15 cellular contexts compared by ENCODE assay signal in the genomic region with DNA sequence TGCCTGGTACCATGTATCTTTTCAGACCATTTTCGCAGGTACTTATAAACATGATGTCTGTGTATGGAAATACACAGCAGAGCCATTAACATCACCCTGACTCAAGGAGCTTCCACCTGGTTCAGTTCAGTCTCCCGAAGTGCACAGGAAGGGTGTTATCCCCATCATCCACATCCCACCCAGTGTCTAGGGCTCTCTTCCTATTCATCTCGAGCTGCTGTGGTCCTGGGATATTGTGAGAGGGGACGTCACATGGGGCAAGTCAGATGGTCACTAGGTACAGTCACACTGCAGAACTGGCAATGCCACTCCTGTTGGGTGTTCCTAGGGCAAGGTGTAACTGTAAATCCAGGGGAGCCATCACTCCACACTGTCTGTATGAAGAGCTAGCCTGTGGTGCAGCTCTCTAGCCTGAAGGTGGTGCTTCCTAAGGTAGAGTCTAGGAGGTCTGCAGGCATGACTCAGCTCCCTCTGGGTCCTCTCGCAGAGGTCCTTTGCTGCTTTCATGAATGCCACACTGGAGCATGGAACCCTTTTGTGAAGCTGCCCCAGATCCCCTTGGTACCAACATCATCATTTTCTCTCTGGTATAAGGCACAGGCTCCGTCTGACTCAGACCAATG. TPM values are rescaled to one million over a fixed set of nuclear protein-coding genes. Genes with fewer than 3 reads are reported as not detected.
DNase-seq lines count a peak whose midpoint lies in the region; ATAC-seq and TF ChIP-seq lines count a peak whose summit lies in the region.
"Had no signal": no experiment of that assay in that cellular context is flagged by ENCODE, and none has a peak within 500 bp of the region (broad histone marks: within the 10 kb centered on the region; RNA-seq: fewer than 3 reads in every experiment).

No MANE protein-coding gene starts in this region.

- H4K20me1 ChIP-seq in neural progenitor cell (ENCODE audit: low read depth): no peaks in the 10 kb centered on the region

- no peak for ATAC-seq in GM19328 (IDR thresholded peaks at IDR 0.05; ENCODE audit: unreplicated experiment)
- ATAC-seq: gastroesophageal sphincter, upper lobe of right lung had no signal

- no peak for TF ChIP-seq CTCF in neural progenitor cell (IDR thresholded peaks at IDR 0.05)

- H3K4me3 Mint-ChIP-seq in neural progenitor cell: no peak overlapping the region

- H2AFZ ChIP-seq in neural progenitor cell (replicated peaks): no peak overlapping the region

- peak; percentile 45 for DNase-seq in NCI-H82 (lab: John Stamatoyannopoulos, UW)
- DNase-seq in NCI-H82 treated with DMSO at 0.1 percent for 48 hours (lab: John Stamatoyannopoulos, UW; ENCODE audit: unreplicated experiment): no peak
- DNase-seq in HT1080 (ENCODE audit: low read depth): peak; percentile 30
- DNase-seq in SHP77 treated with DMSO at 0.1 percent for 48 hours (lab: John Stamatoyannopoulos, UW): peak; percentile 29
- no peak for DNase-seq in neural progenitor cell (ENCODE audit: low spot score)
- DNase-seq in activated CD4-positive, CD25-positive, alpha-beta regulatory T cell treated with anti-CD3 and anti-CD28 coated beads, Interleukin-2, amount 50 U/mL, for 72 hours: no peak
- DNase-seq in pons (ENCODE audit: low spot score): no peak
- DNase-seq: activated gamma-delta T cell treated with Interleukin-2 at 50 U/mL for 16 hours; effector memory CD4-positive, alpha-beta T cell; kidney glomerular epithelial cell; upper lobe of right lung had no signal

- H3K4me3 ChIP-seq in neural progenitor cell: no peak overlapping the region
- H3K4me3 ChIP-seq: gastroesophageal sphincter, upper lobe of right lung had no signal

- H3K9me3 ChIP-seq in neural progenitor cell (ENCODE audit: low read depth): no peaks in the 10 kb centered on the region
- H3K9me3 ChIP-seq: upper lobe of right lung had no signal

- H3K4me1 ChIP-seq in neural progenitor cell: peaks cover 9% of the 10 kb centered on the region
- H3K4me1 ChIP-seq: gastroesophageal sphincter, upper lobe of right lung had no signal

- H3K4me1 Mint-ChIP-seq in neural progenitor cell: peaks cover 17% of the 10 kb centered on the region

- no peaks in the 10 kb centered on the region for H3K36me3 ChIP-seq in neural progenitor cell
- H3K36me3 ChIP-seq: gastroesophageal sphincter, upper lobe of right lung had no signal

- H3K9ac ChIP-seq in neural progenitor cell: no peak overlapping the region

- H3K9me3 Mint-ChIP-seq in neural progenitor cell: peaks cover 5% of the 10 kb centered on the region

- H3K27ac ChIP-seq in neural progenitor cell: no peak overlapping the region
- H3K27ac ChIP-seq: gastroesophageal sphincter, upper lobe of right lung had no signal

- no peak overlapping the region for H3K4me2 ChIP-seq in neural progenitor cell

- no peaks in the 10 kb centered on the region for H3K79me2 ChIP-seq in neural progenitor cell (ENCODE audit: low read depth)

- H3K27me3 ChIP-seq in neural progenitor cell: peaks cover 5% of the 10 kb centered on the region

- H3F3A ChIP-seq in neural progenitor cell (ENCODE audit: low read depth): peaks cover 18% of the 10 kb centered on the region

- H3K27me3 Mint-ChIP-seq in neural progenitor cell (ENCODE audit: insufficient read depth, low read depth): peaks cover 2% of the 10 kb centered on the region

- H3K27ac Mint-ChIP-seq in neural progenitor cell: peak overlapping the region; percentile 31

- no peaks in the 10 kb centered on the region for H3K36me3 Mint-ChIP-seq in neural progenitor cell

RNA-seq across cellular contexts. Expression of gene ISLR2, which starts 13.9 kb away (rescaled TPM):
- total RNA-seq in HT1080 (2014; rRNA removed; shearing (Covaris generic)): not detected in 2 replicates
- polyA plus RNA-seq in HT1080 (2015; cell fraction: cytosol; rRNA removed): 0.11 and 0.24 TPM in 2 replicates
- polyA plus RNA-seq in HT1080 (2015; cell fraction: nucleus; rRNA removed): 0.29 and 0.43 TPM in 2 replicates
- total RNA-seq in neural progenitor cell (ENCODE audit: low replicate concordance): not detected in 2 replicates
- total RNA-seq: OCI-LY7, pulmonary artery endothelial cell had no signal

RNA-seq across cellular contexts. Expression of gene ISLR, which starts 29.2 kb away (rescaled TPM):
- 0.05 TPM in 1 of 2 replicates, not detected in the other for total RNA-seq in HT1080 (2014; rRNA removed; shearing (Covaris generic))
- polyA plus RNA-seq in HT1080 (2015; cell fraction: cytosol; rRNA removed): 0.16 TPM in 1 of 2 replicates, not detected in the other
- 0.14 and 0.37 TPM in 2 replicates for polyA plus RNA-seq in HT1080 (2015; cell fraction: nucleus; rRNA removed)
- total RNA-seq in neural progenitor cell (ENCODE audit: low replicate concordance): 0.68 TPM in 1 of 2 replicates, not detected in the other
- total RNA-seq: OCI-LY7, pulmonary artery endothelial cell had no signal

RNA-seq across cellular contexts. Expression of gene STRA6, which starts 58.3 kb away (rescaled TPM):
- 0.10 TPM in 1 of 2 replicates, not detected in the other for total RNA-seq in HT1080 (2014; rRNA removed; shearing (Covaris generic))
- polyA plus RNA-seq in HT1080 (2015; cell fraction: cytosol; rRNA removed): 1.8 and 2.0 TPM in 2 replicates
- 11.8 and 12.4 TPM in 2 replicates for polyA plus RNA-seq in HT1080 (2015; cell fraction: nucleus; rRNA removed)
- 3.1 and 5.9 TPM in 2 replicates for total RNA-seq in neural progenitor cell (ENCODE audit: low replicate concordance)
- total RNA-seq: OCI-LY7, pulmonary artery endothelial cell, upper lobe of right lung had no signal

Comparison
In these comparisons a context has a peak if more than half of its experiments do, and no peak if none do; other contexts are left out.
1. DNase-seq: peak in NCI-H82 (single experiment), HT1080 (single experiment) and SHP77 treated with DMSO at 0.1 percent for 48 hours (single experiment); none in NCI-H82 treated with DMSO at 0.1 percent for 48 hours (single experiment), neural progenitor cell (single experiment), activated CD4-positive, CD25-positive, alpha-beta regulatory T cell treated with anti-CD3 and anti-CD28 coated beads, Interleukin-2, amount 50 U/mL, for 72 hours (single experiment) and pons (single experiment).